16 cellular contexts compared by ENCODE assay signal in the genomic region with DNA sequence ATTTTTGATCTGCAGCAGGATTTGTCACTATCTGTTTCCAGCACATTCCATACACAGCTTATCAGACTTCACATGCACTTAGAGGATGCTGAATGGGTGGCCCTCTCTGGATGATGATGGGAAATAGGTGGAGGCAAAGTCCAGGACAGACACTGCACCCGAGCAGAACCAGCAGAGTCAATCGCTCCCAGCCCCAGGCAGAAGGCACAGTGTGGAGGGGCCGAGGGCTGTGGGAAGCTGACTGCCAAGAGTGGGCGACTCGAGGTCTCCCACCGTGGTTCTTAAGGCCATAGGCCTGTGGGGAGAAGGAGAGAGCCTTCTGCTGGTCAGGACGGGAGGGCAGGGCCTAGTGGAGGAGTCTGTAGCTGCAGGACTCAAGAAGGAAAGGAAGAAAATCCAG.
"Had no signal": no experiment of that assay in that cellular context is flagged by ENCODE, and none has a peak within 500 bp of the region (broad histone marks: within the 10 kb centered on the region; RNA-seq: fewer than 3 reads in every experiment).

No MANE protein-coding gene starts in this region.

- H3K9me3 Mint-ChIP-seq: dendritic cell treated with granulocyte-macrophage colony-stimulating factor and Interleukin-4, amounts not matched to agents 40 ng/mL and 50 ng/mL, for 4 days had no signal

- H3K27ac Mint-ChIP-seq: dendritic cell treated with granulocyte-macrophage colony-stimulating factor and Interleukin-4, amounts not matched to agents 40 ng/mL and 50 ng/mL, for 4 days; effector memory CD8-positive, alpha-beta T cell had no signal

- H3K27me3 ChIP-seq: colonic mucosa, esophagus muscularis mucosa, foreskin keratinocyte, gastroesophageal sphincter, heart left ventricle, left lung had no signal

- H3K27ac ChIP-seq: colonic mucosa, esophagus muscularis mucosa, foreskin keratinocyte, gastroesophageal sphincter, heart left ventricle, left lung, lower lobe of right lung had no signal

- H3K36me3 ChIP-seq: colonic mucosa, esophagus muscularis mucosa, gastroesophageal sphincter, heart left ventricle, left lung, lower lobe of right lung had no signal

- H3K4me3 Mint-ChIP-seq: dendritic cell treated with granulocyte-macrophage colony-stimulating factor and Interleukin-4, amounts not matched to agents 40 ng/mL and 50 ng/mL, for 4 days; effector memory CD8-positive, alpha-beta T cell had no signal

- H3K4me1 ChIP-seq: colonic mucosa, esophagus muscularis mucosa, foreskin keratinocyte, gastroesophageal sphincter, left lung, lower lobe of right lung had no signal

- H3K9me3 ChIP-seq: colonic mucosa, esophagus muscularis mucosa, gastroesophageal sphincter, heart left ventricle, left lung, lower lobe of right lung had no signal

- H3K27me3 Mint-ChIP-seq: dendritic cell treated with granulocyte-macrophage colony-stimulating factor and Interleukin-4, amounts not matched to agents 40 ng/mL and 50 ng/mL, for 4 days had no signal

- ATAC-seq: effector memory CD8-positive, alpha-beta T cell; foreskin keratinocyte; gastroesophageal sphincter; heart left ventricle; left cardiac atrium; left lung; left ventricle myocardium superior; lower lobe of right lung had no signal

- H3K4me3 ChIP-seq: colonic mucosa, esophagus muscularis mucosa, gastroesophageal sphincter, heart left ventricle, left lung, lower lobe of right lung had no signal

- DNase-seq: colonic mucosa; cortex of kidney; effector CD8-positive, alpha-beta T cell; effector memory CD8-positive, alpha-beta T cell; foreskin keratinocyte; heart left ventricle; hippocampal formation; left cardiac atrium; left ventricle myocardium superior; lower lobe of right lung; mesenchymal stem cell; midbrain had no signal
